In the genomic region with DNA sequence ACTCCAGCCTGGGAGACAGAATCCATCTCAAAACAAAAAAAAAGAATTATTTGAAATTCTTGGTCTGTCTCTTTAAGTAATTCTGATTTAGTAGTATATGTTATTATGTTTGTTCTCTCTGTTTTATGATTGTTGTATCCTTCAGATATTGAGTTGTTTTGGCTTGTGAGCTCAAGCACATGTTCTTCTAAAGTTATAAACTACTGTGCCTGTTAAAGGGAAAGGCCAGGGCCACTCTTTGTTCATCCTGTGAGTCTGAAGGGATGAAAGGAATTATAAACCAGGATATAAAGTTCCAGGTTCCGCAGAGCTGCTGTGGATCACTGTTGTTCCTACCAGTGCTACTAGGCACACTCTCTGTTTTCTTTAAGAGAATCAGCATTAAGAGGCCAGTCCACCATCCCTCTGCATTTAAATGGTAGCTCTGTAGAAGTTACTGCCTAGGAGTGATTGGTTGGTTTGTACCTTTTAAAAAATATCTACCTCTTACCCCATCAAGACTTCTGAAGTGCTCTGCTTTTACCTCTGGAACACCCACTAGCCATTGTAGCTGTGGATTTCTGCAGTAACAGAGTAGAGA, we compare ENCODE assay signal across 22 cellular contexts.
"Had no signal": no experiment of that assay in that cellular context is flagged by ENCODE, and none has a peak within 500 bp of the region (broad histone marks: within the 10 kb centered on the region; RNA-seq: fewer than 3 reads in every experiment).

No MANE protein-coding gene starts in this region.

- H2AFZ ChIP-seq: hepatocyte had no signal

- H3K4me2 ChIP-seq: hepatocyte had no signal

- H3K27ac Mint-ChIP-seq: natural killer cell, progenitor cell of endocrine pancreas had no signal

- H3K4me1 ChIP-seq: pancreas, suprapubic skin, thyroid gland, upper lobe of left lung, uterus had no signal

- H3K9me3 ChIP-seq: pancreas, suprapubic skin, thyroid gland, upper lobe of left lung, uterus had no signal

- H3K36me3 Mint-ChIP-seq: natural killer cell had no signal

- H3K4me3 Mint-ChIP-seq: natural killer cell had no signal

- H3K4me3 ChIP-seq: dorsolateral prefrontal cortex, hepatocyte, pancreas, suprapubic skin, thyroid gland, upper lobe of left lung, uterus had no signal

- H3K27ac ChIP-seq: dorsolateral prefrontal cortex, hepatocyte, pancreas, suprapubic skin, thyroid gland, upper lobe of left lung, uterus had no signal

- H3K27me3 Mint-ChIP-seq: progenitor cell of endocrine pancreas had no signal

- H3K9me3 Mint-ChIP-seq: natural killer cell had no signal

- H3K79me2 ChIP-seq: hepatocyte had no signal

- H3K27me3 ChIP-seq: dorsolateral prefrontal cortex, hepatocyte, pancreas, suprapubic skin, thyroid gland, upper lobe of left lung, uterus had no signal

- ATAC-seq: left lobe of liver; natural killer cell; pancreas; right cardiac atrium; stimulated activated naive CD8-positive, alpha-beta T cell treated with anti-CD3 and anti-CD28 coated beads, Interleukin-15, Interleukin-2, amounts not matched to agents 100 U/mL and 50 U/mL, for 24 hours had no signal

- DNase-seq: cortex of kidney; dorsolateral prefrontal cortex; effector CD8-positive, alpha-beta T cell; foreskin melanocyte; head of caudate nucleus; kidney glomerular epithelial cell; mammary epithelial cell; natural killer cell; occipital lobe; pancreas; right cardiac atrium; small intestine; stimulated activated CD4-positive, alpha-beta T cell treated with anti-CD3 and anti-CD28 coated beads, Interleukin-12 subunit alpha, Interleukin-12 subunit beta, amount 100 ng/mL, for 4 hours; stimulated activated CD4-positive, alpha-beta T cell treated with anti-CD3 and anti-CD28 coated beads, Interleukin-2, amount 100 ng/mL, for 48 hours; stimulated activated naive CD8-positive, alpha-beta T cell treated with anti-CD3 and anti-CD28 coated beads, Interleukin-15, Interleukin-2, amounts not matched to agents 100 U/mL and 50 U/mL, for 24 hours; thyroid gland; upper lobe of left lung; uterus had no signal
